22 cellular contexts compared by ENCODE assay signal in the genomic region with DNA sequence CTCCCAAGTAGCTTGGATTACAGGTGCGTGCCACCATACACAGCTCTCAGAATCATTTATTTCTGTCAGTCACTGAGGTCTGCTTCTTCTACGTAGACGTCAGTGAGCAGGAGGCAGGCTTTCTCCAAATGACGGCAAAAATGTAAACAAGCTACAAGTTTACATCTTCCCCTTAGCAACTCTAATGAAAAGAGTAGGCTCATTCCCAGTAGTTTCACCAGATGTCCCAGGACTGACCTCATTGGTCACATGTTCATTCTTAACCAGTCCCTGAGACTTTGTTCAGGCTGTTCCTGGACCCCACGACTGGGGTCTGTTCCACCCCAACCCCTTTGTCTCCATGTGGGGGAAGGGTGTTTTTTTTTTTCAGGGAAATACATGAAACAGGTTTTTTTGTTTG.
DNase-seq lines count a peak whose midpoint lies in the region; ATAC-seq and TF ChIP-seq lines count a peak whose summit lies in the region.
"Had no signal": no experiment of that assay in that cellular context is flagged by ENCODE, and none has a peak within 500 bp of the region (broad histone marks: within the 10 kb centered on the region; RNA-seq: fewer than 3 reads in every experiment).

No MANE protein-coding gene starts in this region.

- TF ChIP-seq RAD21 in Ishikawa (IDR thresholded peaks at IDR 0.05; ENCODE audit: low read depth), result no peak

- no peak overlapping the region for H4K8ac ChIP-seq in mesendoderm (ENCODE audit: low read depth, low read length)

- WGBS in mesendoderm (ENCODE audit: extremely low coverage, insufficient coverage, low lambda C conversion rate), result no CpG with 5 or more reads among the region's 5 CpGs

- CTCF ChIA-PET in HEK293T (lab: Yijun Ruan, JAX), result no interaction called here

- POLR2A ChIA-PET in HEK293T (lab: Yijun Ruan, JAX), result no interaction called here

- no peak overlapping the region for H3K4me2 ChIP-seq in fibroblast of lung (ENCODE audit: extremely low read depth, insufficient read depth, low read length)
- no peak overlapping the region for H3K4me2 ChIP-seq in mesendoderm (ENCODE audit: low read length)
- H3K4me2 ChIP-seq: BLaER1 treated with 17β-estradiol and CSF1 and Interleukin-3, amounts not matched to agents 10 nM and 100 nM had no signal

- no peak overlapping the region for H2BK5ac ChIP-seq in mesendoderm (ENCODE audit: low read length)

- no peak overlapping the region for H2AK5ac ChIP-seq in mesendoderm (ENCODE audit: low read length)

- H3K9ac ChIP-seq in fibroblast of lung (ENCODE audit: insufficient read depth, low read length), result no peak overlapping the region
- H3K9ac ChIP-seq in mesendoderm (ENCODE audit: low read length), result no peak overlapping the region
- H3K9ac ChIP-seq: BLaER1 treated with 17β-estradiol and CSF1 and Interleukin-3, amounts not matched to agents 10 nM and 100 nM; GM23248 had no signal

- no peaks in the 10 kb centered on the region for H4K20me1 ChIP-seq in fibroblast of lung (ENCODE audit: control insufficient read depth, extremely low read depth, insufficient read depth, low read length)
- H4K20me1 ChIP-seq: BLaER1 treated with 17β-estradiol and CSF1 and Interleukin-3, amounts not matched to agents 10 nM and 100 nM had no signal

- H3K9me3 ChIP-seq in fibroblast of lung (ENCODE audit: control insufficient read depth, insufficient read depth, low read depth, low read length), result no peaks in the 10 kb centered on the region

- H3K4me3 ChIP-seq in AG10803 (ENCODE audit: low read length) (no peak overlapping the region), fibroblast of lung (replicated peaks in 1 of 4; ENCODE audit: control extremely low read depth in 1 of 4, insufficient read depth in 1 of 4, low read depth in 3 of 4, low read length in 4 of 4) (no peak overlapping the region), mesendoderm (ENCODE audit: low read length) (no peak overlapping the region)
- H3K4me3 ChIP-seq: BLaER1 treated with 17β-estradiol and CSF1 and Interleukin-3, amounts not matched to agents 10 nM and 100 nM; GM23248 had no signal

- DNase-seq in AG10803 (ENCODE audit: low read depth), result peak; percentile 46
- peak; percentile 29 to 67 for DNase-seq in fibroblast of lung (ENCODE audit: low read depth in 2 of 2)
- peak; percentile 22 for DNase-seq in mesendoderm
- DNase-seq in NK-92 treated with Interleukin-12 subunit alpha and Interleukin-12 subunit beta, amount 100 ng/mL, for 24 hours (lab: John Stamatoyannopoulos, UW), result no peak
- no peak for DNase-seq in HEK293T (ENCODE audit: extremely low spot score)
- DNase-seq: AML-193; CD4-positive, alpha-beta T cell; GM23248; H9; Karpas-422; NCI-H1105; NCI-H1436 treated with DMSO at 0.1 percent for 48 hours; NCI-H1930; NCI-H2107; NCI-H524 treated with DMSO at 0.1 percent for 48 hours; NCI-H774; SHP77 had no signal

- H3K56ac ChIP-seq in mesendoderm (ENCODE audit: low read length), result no peak overlapping the region

- no peaks in the 10 kb centered on the region for H3K79me1 ChIP-seq in mesendoderm (ENCODE audit: low read length)

- no peak overlapping the region for H3K4ac ChIP-seq in mesendoderm (ENCODE audit: low read depth, low read length)

- H4K5ac ChIP-seq in mesendoderm (ENCODE audit: low read length), result no peak overlapping the region

- no peak overlapping the region for H2BK15ac ChIP-seq in mesendoderm (replicated peaks; ENCODE audit: low read depth)

- H2AFZ ChIP-seq in fibroblast of lung (ENCODE audit: low read length), result no peak overlapping the region
- H2AFZ ChIP-seq: GM23248 had no signal

- H3K36me3 ChIP-seq in fibroblast of lung (ENCODE audit: control insufficient read depth, insufficient read depth, low read length) (no peaks in the 10 kb centered on the region), mesendoderm (ENCODE audit: control insufficient read depth, insufficient read depth, low read length) (no peaks in the 10 kb centered on the region)

- H3K27me3 ChIP-seq in fibroblast of lung (ENCODE audit: control insufficient read depth, insufficient read depth, low read length), result no peaks in the 10 kb centered on the region
- H3K27me3 ChIP-seq in mesendoderm (ENCODE audit: insufficient read depth, low read length, poor library complexity), result no peaks in the 10 kb centered on the region
- H3K27me3 ChIP-seq: BLaER1 treated with 17β-estradiol and CSF1 and Interleukin-3, amounts not matched to agents 10 nM and 100 nM had no signal

- no peak overlapping the region for H3K18ac ChIP-seq in mesendoderm (ENCODE audit: low read length)

- TF ChIP-seq EP300 in Ishikawa (IDR thresholded peaks at IDR 0.05; ENCODE audit: borderline replicate concordance), result no peak

- H3K4me1 ChIP-seq in fibroblast of lung (ENCODE audit: control insufficient read depth, extremely low read depth, insufficient read depth, low read length), result no peaks in the 10 kb centered on the region
- H3K4me1 ChIP-seq in mesendoderm (ENCODE audit: control insufficient read depth, low read depth, low read length), result no peaks in the 10 kb centered on the region
- H3K4me1 ChIP-seq: BLaER1 treated with 17β-estradiol and CSF1 and Interleukin-3, amounts not matched to agents 10 nM and 100 nM had no signal

- no peak overlapping the region for H3K23ac ChIP-seq in mesendoderm (ENCODE audit: low read length)

- H3K27ac ChIP-seq in fibroblast of lung (ENCODE audit: insufficient read depth, low read length) (no peak overlapping the region), mesendoderm (ENCODE audit: low read depth, low read length) (no peak overlapping the region)
- H3K27ac ChIP-seq: BLaER1 treated with 17β-estradiol and CSF1 and Interleukin-3, amounts not matched to agents 10 nM and 100 nM; GM23248; HL-60 had no signal

- ATAC-seq in HG02840 (IDR thresholded peaks at IDR 0.05; ENCODE audit: low FRiP score, unreplicated experiment) (no peak), HG02973 (IDR thresholded peaks at IDR 0.05; ENCODE audit: unreplicated experiment) (no peak)

- no peak overlapping the region for H2BK120ac ChIP-seq in mesendoderm (ENCODE audit: low read depth, low read length)

- TF ChIP-seq CTCF in AG10803 (conservative IDR thresholded peaks at IDR 0.05; ENCODE audit: low read length) (no peak), fibroblast of lung (conservative IDR thresholded peaks at IDR 0.05 in 1 of 2, IDR thresholded peaks at IDR 0.05 in 1 of 2; ENCODE audit: low read depth in 1 of 2, low read length in 2 of 2) (no peak)

- H3K79me2 ChIP-seq in fibroblast of lung (ENCODE audit: control insufficient read depth, insufficient read depth, low read length) (no peaks in the 10 kb centered on the region), mesendoderm (ENCODE audit: control insufficient read depth, insufficient read depth, low read length) (no peaks in the 10 kb centered on the region)

TF ChIP-seq in Ishikawa, 13 proteins besides CTCF, POLR2A, EP300 and RAD21:
- TF ChIP-seq, protein P1, sequence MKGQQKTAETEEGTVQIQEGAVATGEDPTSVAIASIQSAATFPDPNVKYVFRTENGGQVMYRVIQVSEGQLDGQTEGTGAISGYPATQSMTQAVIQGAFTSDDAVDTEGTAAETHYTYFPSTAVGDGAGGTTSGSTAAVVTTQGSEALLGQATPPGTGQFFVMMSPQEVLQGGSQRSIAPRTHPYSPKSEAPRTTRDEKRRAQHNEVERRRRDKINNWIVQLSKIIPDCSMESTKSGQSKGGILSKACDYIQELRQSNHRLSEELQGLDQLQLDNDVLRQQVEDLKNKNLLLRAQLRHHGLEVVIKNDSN (IDR thresholded peaks at IDR 0.05), result 0 out of 2 replicates have a peak, but pooled peaks have one; percentile 3
- TF ChIP-seq YY1 (IDR thresholded peaks at IDR 0.05; ENCODE audit: low read depth), result no peak
- TF ChIP-seq MAX (IDR thresholded peaks at IDR 0.05), result no peak
- TF ChIP-seq FOXM1 (IDR thresholded peaks at IDR 0.05; ENCODE audit: borderline replicate concordance, low read depth), result no peak

TF ChIP-seq in HEK293T, 16 proteins besides CTCF, POLR2A, EP300 and RAD21:
- TF ChIP-seq SUZ12 (IDR thresholded peaks at IDR 0.05) (no peak), SP1 (IDR thresholded peaks at IDR 0.05) (no peak), ARNT (IDR thresholded peaks at IDR 0.05) (no peak), ZNF384 (IDR thresholded peaks at IDR 0.05) (no peak), NFRKB (IDR thresholded peaks at IDR 0.05) (no peak), CTBP1 (IDR thresholded peaks at IDR 0.05; ENCODE audit: borderline replicate concordance) (no peak), FOXK2 (IDR thresholded peaks at IDR 0.05) (no peak), FOXM1 (IDR thresholded peaks at IDR 0.05; ENCODE audit: borderline replicate concordance) (no peak), LEF1 (IDR thresholded peaks at IDR 0.05; ENCODE audit: borderline replicate concordance) (no peak), L3MBTL2 (conservative IDR thresholded peaks at IDR 0.05) (no peak), TARDBP (IDR thresholded peaks at IDR 0.05) (no peak)

Comparison
In these comparisons a context has a peak if more than half of its experiments do, and no peak if none do; other contexts are left out.
1. DNase-seq: peak in AG10803 (single experiment), fibroblast of lung (2 of 2) and mesendoderm (single experiment); none in NK-92 treated with Interleukin-12 subunit alpha and Interleukin-12 subunit beta, amount 100 ng/mL, for 24 hours (single experiment) and HEK293T (single experiment).